Comparison of ENCODE assay signal across 16 cellular contexts in the genomic region with DNA sequence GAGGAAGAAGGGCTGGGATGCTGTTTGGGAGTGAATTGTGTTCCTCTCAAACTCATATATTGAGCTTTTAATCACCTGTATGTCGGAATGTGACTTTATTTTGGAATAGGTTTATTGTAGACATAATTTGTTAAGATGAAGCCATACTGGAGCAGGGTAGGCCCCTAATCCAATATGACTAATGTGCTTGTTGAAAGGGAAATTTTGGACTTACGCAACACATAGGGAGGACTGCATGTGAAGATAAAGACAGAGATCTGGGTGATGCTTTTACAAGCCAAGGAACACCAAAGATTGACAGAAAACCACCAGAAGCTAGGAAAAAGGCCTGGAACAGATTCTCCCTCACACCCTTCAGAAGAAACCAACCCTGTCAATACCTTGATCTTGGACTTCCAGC.
"Had no signal": no experiment of that assay in that cellular context is flagged by ENCODE, and none has a peak within 500 bp of the region (broad histone marks: within the 10 kb centered on the region; RNA-seq: fewer than 3 reads in every experiment).

No MANE protein-coding gene starts in this region.

- DNase-seq: activated CD4-positive, alpha-beta T cell treated with anti-CD3 and anti-CD28 coated beads, Interleukin-2, amount 10 ng/mL, durations not matched to agents 24 days and 14 days; activated CD8-positive, alpha-beta T cell treated with anti-CD3 and anti-CD28 coated beads for 36 hours; activated naive CD4-positive, alpha-beta T cell treated with anti-CD3 and anti-CD28 coated beads for 36 hours; activated naive CD8-positive, alpha-beta T cell treated with anti-CD3 and anti-CD28 coated beads, Interleukin-2, amount 50 U/mL, for 24 hours; activated T-cell treated with anti-CD3 and anti-CD28 coated beads, Interleukin-2, amount 50 U/mL, for 4 hours; aorta; brain microvascular endothelial cell; cortex of kidney; hypothalamus; occipital lobe; small intestine; stimulated activated CD4-positive, alpha-beta T cell treated with anti-CD3 and anti-CD28 coated beads, Interleukin-4, amount 100 ng/mL, for 1 hour; T-cell; testis had no signal

- ATAC-seq: activated CD8-positive, alpha-beta T cell treated with anti-CD3 and anti-CD28 coated beads for 36 hours; activated naive CD8-positive, alpha-beta T cell treated with anti-CD3 and anti-CD28 coated beads, Interleukin-2, amount 50 U/mL, for 24 hours; activated T-cell treated with anti-CD3 and anti-CD28 coated beads, Interleukin-2, amount 50 U/mL, for 4 hours; esophagus mucosa; T-cell had no signal

- H3K27me3 ChIP-seq: brain microvascular endothelial cell, right atrium auricular region, testis had no signal

- H3K36me3 ChIP-seq: brain microvascular endothelial cell, right atrium auricular region had no signal

- H3K4me1 ChIP-seq: right atrium auricular region, testis had no signal

- H3K4me3 ChIP-seq: right atrium auricular region, testis had no signal

- H3K9me3 ChIP-seq: right atrium auricular region, testis had no signal
